In the genomic region with DNA sequence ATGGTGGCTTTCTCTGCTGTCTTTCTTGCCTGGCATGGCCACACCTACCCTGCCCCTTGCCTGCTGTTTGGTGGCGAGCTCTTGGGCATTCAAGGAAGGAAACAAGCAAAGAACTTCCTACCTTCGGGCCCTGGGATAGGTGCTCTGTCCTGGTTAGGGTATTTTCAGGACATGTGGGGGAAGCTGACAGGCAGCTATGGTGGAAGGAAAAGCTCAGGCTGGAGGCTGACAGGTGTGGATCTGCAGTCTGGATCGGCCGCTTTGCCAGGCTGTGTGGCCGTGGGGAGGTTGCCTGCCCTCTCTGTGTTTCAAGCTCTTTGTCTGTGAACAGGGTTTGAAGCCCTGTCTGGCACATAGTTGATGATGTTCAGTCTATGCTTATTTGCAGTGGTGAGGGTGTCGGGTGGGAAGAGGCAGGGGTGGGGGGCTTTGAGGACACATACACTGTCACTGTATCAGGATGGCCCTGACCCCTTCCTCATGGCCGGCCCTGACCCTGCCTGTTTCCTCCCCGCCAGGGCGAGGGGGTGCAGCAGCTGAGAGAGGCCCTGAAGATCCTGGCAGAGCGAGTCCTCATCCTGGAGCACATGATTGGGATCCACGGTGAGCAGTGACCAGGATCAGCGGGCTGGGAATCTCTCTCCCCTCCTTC, we compare ENCODE assay signal across 18 cellular contexts.
DNase-seq lines count a peak whose midpoint lies in the region; ATAC-seq, FAIRE-seq and TF ChIP-seq lines count a peak whose summit lies in the region.
"Had no signal": no experiment of that assay in that cellular context is flagged by ENCODE, and none has a peak within 500 bp of the region (broad histone marks: within the 10 kb centered on the region; RNA-seq: fewer than 3 reads in every experiment).

No MANE protein-coding gene starts in this region.

- ATAC-seq in left lobe of liver: no peak
- ATAC-seq in activated CD8-positive, alpha-beta T cell treated with anti-CD3 and anti-CD28 coated beads for 36 hours: no peak
- ATAC-seq: A549, HCT116, Panc1 had no signal

- no peak overlapping the region for H3K4me3 Mint-ChIP-seq in activated CD8-positive, alpha-beta T cell treated with anti-CD3 and anti-CD28 coated beads for 36 hours
- H3K4me3 Mint-ChIP-seq: CD14-positive monocyte had no signal

- CTCF ChIA-PET in activated CD8-positive, alpha-beta T cell treated with anti-CD3 and anti-CD28 coated beads for 36 hours (lab: Charles Lee): no interaction called here

- H3K4me1 ChIP-seq in suprapubic skin: no peaks in the 10 kb centered on the region
- no peaks in the 10 kb centered on the region for H3K4me1 ChIP-seq in esophagus muscularis mucosa

- no peaks in the 10 kb centered on the region for H3K9me3 ChIP-seq in suprapubic skin
- H3K9me3 ChIP-seq in esophagus muscularis mucosa: no peaks in the 10 kb centered on the region
- H3K9me3 ChIP-seq: A549 had no signal

- intact Hi-C loops in activated CD8-positive, alpha-beta T cell treated with anti-CD3 and anti-CD28 coated beads for 36 hours (cut with micrococcal nuclease): no loop called here
- intact Hi-C loops in esophagus muscularis mucosa (cut with DNase I): no loop called here

- H3K27me3 ChIP-seq in H7 (ENCODE audit: control insufficient read depth, insufficient read depth, low read length) (no peaks in the 10 kb centered on the region), suprapubic skin (peaks cover 26% of the 10 kb centered on the region), esophagus muscularis mucosa (peaks cover 0 to 27% (median 0%) of the 10 kb centered on the region in 4 donors)

- 82% methylated on average over 9 of the region's 12 CpGs for WGBS in suprapubic skin
- WGBS in esophagus muscularis mucosa: 87% methylated on average over 4 of the region's 12 CpGs

- no peak for FAIRE-seq in RCC 7860 (lab: Jason Lieb, UNC)
- FAIRE-seq: A549, GM18507 had no signal

- no peak overlapping the region for H3K27ac Mint-ChIP-seq in activated CD8-positive, alpha-beta T cell treated with anti-CD3 and anti-CD28 coated beads for 36 hours

- TF ChIP-seq POLR2A in suprapubic skin (IDR thresholded peaks at IDR 0.05) (no peak), esophagus muscularis mucosa (IDR thresholded peaks at IDR 0.05; ENCODE audit: low read depth) (no peak)

- H3K27me3 Mint-ChIP-seq in activated CD8-positive, alpha-beta T cell treated with anti-CD3 and anti-CD28 coated beads for 36 hours: no peaks in the 10 kb centered on the region

- H3K27ac ChIP-seq in suprapubic skin (no peak overlapping the region), esophagus muscularis mucosa (replicated peaks in 1 of 4) (no peak overlapping the region)
- H3K27ac ChIP-seq: A549 had no signal

- H3K4me3 ChIP-seq in H7 (ENCODE audit: insufficient read depth, low read depth, low read length) (no peak overlapping the region), suprapubic skin (no peak overlapping the region), esophagus muscularis mucosa (no peak overlapping the region)
- H3K4me3 ChIP-seq: A549 had no signal

- no peak for TF ChIP-seq CTCF in suprapubic skin (IDR thresholded peaks at IDR 0.05)
- TF ChIP-seq CTCF in activated CD8-positive, alpha-beta T cell treated with anti-CD3 and anti-CD28 coated beads for 36 hours (IDR thresholded peaks at IDR 0.05): no peak
- no peak for TF ChIP-seq CTCF in esophagus muscularis mucosa (IDR thresholded peaks at IDR 0.05)

- TF ChIP-seq EP300 in suprapubic skin (IDR thresholded peaks at IDR 0.05) (no peak), esophagus muscularis mucosa (IDR thresholded peaks at IDR 0.05) (no peak)

- DNase-seq in AG08396 (ENCODE audit: low spot score) (peak; percentile 2), H7 (peak; percentile 13), left lobe of liver (ENCODE audit: low spot score) (peak; percentile 26), suprapubic skin (ENCODE audit: low spot score in 2 of 2) (peak; percentile 27 to 35), RCC 7860 (ENCODE audit: low spot score) (no peak), esophagus muscularis mucosa (ENCODE audit: extremely low spot score) (no peak)
- no peak for DNase-seq in activated CD8-positive, alpha-beta T cell treated with anti-CD3 and anti-CD28 coated beads for 36 hours
- DNase-seq: COR-L47, NCI-H1105, NCI-H1694 treated with DMSO at 0.1 percent for 48 hours, NCI-H446, NCI-H774, SHP77 had no signal

- POLR2A ChIA-PET in activated CD8-positive, alpha-beta T cell treated with anti-CD3 and anti-CD28 coated beads for 36 hours (lab: Charles Lee): no interaction called here

- no peaks in the 10 kb centered on the region for H3K36me3 Mint-ChIP-seq in activated CD8-positive, alpha-beta T cell treated with anti-CD3 and anti-CD28 coated beads for 36 hours (ENCODE audit: low read depth)
- H3K36me3 Mint-ChIP-seq: CD14-positive monocyte had no signal

- H3K36me3 ChIP-seq in H7 (replicated peaks; ENCODE audit: control insufficient read depth, insufficient read depth, low read length) (peaks cover 1% of the 10 kb centered on the region), suprapubic skin (no peaks in the 10 kb centered on the region), esophagus muscularis mucosa (no peaks in the 10 kb centered on the region)

- no peaks in the 10 kb centered on the region for H3K9me3 Mint-ChIP-seq in activated CD8-positive, alpha-beta T cell treated with anti-CD3 and anti-CD28 coated beads for 36 hours
- H3K9me3 Mint-ChIP-seq: CD14-positive monocyte had no signal

- H3K4me1 Mint-ChIP-seq in activated CD8-positive, alpha-beta T cell treated with anti-CD3 and anti-CD28 coated beads for 36 hours (ENCODE audit: low read depth): no peaks in the 10 kb centered on the region

Comparison
In these comparisons a context has a peak if more than half of its experiments do, and no peak if none do; other contexts are left out.
1. DNase-seq: peak in AG08396 (single experiment), H7 (single experiment), left lobe of liver (single experiment) and suprapubic skin (2 of 2); none in activated CD8-positive, alpha-beta T cell treated with anti-CD3 and anti-CD28 coated beads for 36 hours (single experiment), RCC 7860 (single experiment) and esophagus muscularis mucosa (single experiment).